ENCODE assay signal across 15 cellular contexts in genomic region chr12:23771230-23771949, GRCh38.
DNase-seq lines count a peak whose midpoint lies in the region; ATAC-seq and TF ChIP-seq lines count a peak whose summit lies in the region.
"Had no signal": no experiment of that assay in that cellular context is flagged by ENCODE, and none has a peak within 500 bp of the region (broad histone marks: within the 10 kb centered on the region; RNA-seq: fewer than 3 reads in every experiment).

No MANE protein-coding gene starts in this region.

- H3K27me3 ChIP-seq in gastroesophageal sphincter = no peaks in the 10 kb centered on the region
- H3K27me3 ChIP-seq: esophagus muscularis mucosa had no signal

- peak; percentile 1 for DNase-seq in 8988T
- DNase-seq in NCI-H69 (lab: John Stamatoyannopoulos, UW) = peak; percentile 73
- DNase-seq in middle frontal gyrus (ENCODE audit: extremely low spot score, low spot score) = peak; percentile 72
- no peak for DNase-seq in DMS53 treated with DMSO at 0.1 percent for 48 hours (lab: John Stamatoyannopoulos, UW; ENCODE audit: unreplicated experiment)
- no peak for DNase-seq in cortex of kidney (lab: John Stamatoyannopoulos, UW)
- DNase-seq: activated T-cell treated with anti-CD3 and anti-CD28 coated beads, Interleukin-2, amount 50 U/mL, for 4 hours; DMS 273 treated with DMSO at 0.1 percent for 48 hours; NCI-H2171 treated with DMSO at 0.1 percent for 48 hours; SIG-M5 had no signal

- H3K36me3 ChIP-seq in gastroesophageal sphincter = no peaks in the 10 kb centered on the region
- H3K36me3 ChIP-seq: esophagus muscularis mucosa had no signal

- peaks cover 0 to 16% (median 4%) of the 10 kb centered on the region in 3 donors for H3K4me1 ChIP-seq in gastroesophageal sphincter

- TF ChIP-seq CTCF in gastroesophageal sphincter (IDR thresholded peaks at IDR 0.05) = no peak

- H3K4me3 ChIP-seq in gastroesophageal sphincter = no peak overlapping the region
- H3K4me3 ChIP-seq: esophagus muscularis mucosa had no signal

- ATAC-seq in gastroesophageal sphincter = peak; percentile 76
- ATAC-seq in GM19328 (IDR thresholded peaks at IDR 0.05; ENCODE audit: unreplicated experiment) = no peak
- no peak for ATAC-seq in GM19467 (IDR thresholded peaks at IDR 0.05; ENCODE audit: unreplicated experiment)
- ATAC-seq: activated T-cell treated with anti-CD3 and anti-CD28 coated beads, Interleukin-2, amount 50 U/mL, for 4 hours; HCT116 had no signal

- H3K27ac ChIP-seq in gastroesophageal sphincter = peak overlapping the region in 1 of 4 donors; percentile 60
- H3K27ac ChIP-seq: esophagus muscularis mucosa, KMS-11 had no signal

- TF ChIP-seq POLR2A in gastroesophageal sphincter (IDR thresholded peaks at IDR 0.05) = no peak

- no peak for TF ChIP-seq EP300 in gastroesophageal sphincter (IDR thresholded peaks at IDR 0.05)

- 27 to 32% methylated on average over 5 of the region's 5 CpGs for WGBS in gastroesophageal sphincter (ENCODE audit: low coverage in 1 of 2), 2 donors

- H3K9me3 ChIP-seq in gastroesophageal sphincter = no peaks in the 10 kb centered on the region
- H3K9me3 ChIP-seq: esophagus muscularis mucosa had no signal

Comparison
In these comparisons a context has a peak if more than half of its experiments do, and no peak if none do; other contexts are left out.
1. DNase-seq: peak in 8988T (single experiment), NCI-H69 (single experiment) and middle frontal gyrus (single experiment); none in DMS53 treated with DMSO at 0.1 percent for 48 hours (single experiment) and cortex of kidney (single experiment).